13 cellular contexts compared by ENCODE assay signal in genomic region chr4:82984459-82984858, GRCh38. TPM values are rescaled to one million over a fixed set of nuclear protein-coding genes. Genes with fewer than 3 reads are reported as not detected.
DNase-seq lines count a peak whose midpoint lies in the region; ATAC-seq and TF ChIP-seq lines count a peak whose summit lies in the region.
"Had no signal": no experiment of that assay in that cellular context is flagged by ENCODE, and none has a peak within 500 bp of the region (broad histone marks: within the 10 kb centered on the region; RNA-seq: fewer than 3 reads in every experiment).

No MANE protein-coding gene starts in this region.

- DNase-seq in stimulated activated CD4-positive, alpha-beta T cell treated with anti-CD3 and anti-CD28 coated beads, Interleukin-4, amount 100 ng/mL, for 48 hours (ENCODE audit: low read depth in 2 of 2) = peak; percentile 3 to 7
- no peak for DNase-seq in stimulated activated CD4-positive, alpha-beta T cell treated with anti-CD3 and anti-CD28 coated beads, Interleukin-4, amount 100 ng/mL, for 1 hour
- DNase-seq in RPMI7951 (ENCODE audit: low read depth) (peak; percentile 75), epithelial cell of proximal tubule (ENCODE audit: low read depth) (peak; percentile 7), C1 segment of cervical spinal cord (lab: John Stamatoyannopoulos, UW) (no peak)
- DNase-seq in effector memory CD4-positive, alpha-beta T cell = no peak
- DNase-seq: activated CD8-positive, alpha-beta memory T cell treated with anti-CD3 and anti-CD28 coated beads, Interleukin-2, amount 50 U/mL, for 4 hours; effector CD4-positive, alpha-beta T cell; NCI-H1092 had no signal

- H3K9me3 ChIP-seq in effector memory CD4-positive, alpha-beta T cell (ENCODE audit: control insufficient read depth, low read length) = no peaks in the 10 kb centered on the region

- H3K4me1 ChIP-seq in effector memory CD4-positive, alpha-beta T cell (ENCODE audit: control insufficient read depth, insufficient read depth, low read length, poor library complexity, severe bottlenecking) = no peaks in the 10 kb centered on the region

- no peak overlapping the region for H3K4me3 ChIP-seq in epithelial cell of proximal tubule (ENCODE audit: low read depth, low read length)
- H3K4me3 ChIP-seq in effector memory CD4-positive, alpha-beta T cell (ENCODE audit: insufficient read depth, low read depth, low read length, poor library complexity, severe bottlenecking) = no peak overlapping the region
- H3K4me3 ChIP-seq: skin epidermis had no signal

- no peaks in the 10 kb centered on the region for H3K27me3 ChIP-seq in effector memory CD4-positive, alpha-beta T cell (replicated peaks; ENCODE audit: control insufficient read depth, insufficient read depth, low read length, poor library complexity, severe bottlenecking)

- no peak for TF ChIP-seq CTCF in epithelial cell of proximal tubule (conservative IDR thresholded peaks at IDR 0.05; ENCODE audit: low read depth, low read length)

- peaks cover 3% of the 10 kb centered on the region for H3K36me3 ChIP-seq in effector memory CD4-positive, alpha-beta T cell (ENCODE audit: control insufficient read depth, insufficient read depth, low read length)

- ATAC-seq in GM18520 (IDR thresholded peaks at IDR 0.05; ENCODE audit: unreplicated experiment) = no peak
- ATAC-seq in HG03520 (IDR thresholded peaks at IDR 0.05; ENCODE audit: unreplicated experiment) = no peak
- ATAC-seq: Right ventricle myocardium inferior had no signal

- H3K27ac ChIP-seq in effector memory CD4-positive, alpha-beta T cell (ENCODE audit: insufficient read depth, low read length, poor library complexity, severe bottlenecking) = no peak overlapping the region
- H3K27ac ChIP-seq: skin epidermis had no signal

RNA-seq across cellular contexts. Expression of gene LIN54, which starts 26.2 kb away (rescaled TPM):
- 22.7 and 25.6 TPM in 2 replicates for total RNA-seq in RPMI7951 (2014; rRNA removed; shearing (Covaris generic))
- total RNA-seq in epithelial cell of proximal tubule = 8.4 and 14.7 TPM in 2 replicates

RNA-seq across cellular contexts. Expression of gene COPS4, which starts 50.5 kb away (rescaled TPM):
- 133 and 136 TPM in 2 replicates for total RNA-seq in RPMI7951 (2014; rRNA removed; shearing (Covaris generic))
- 27.0 and 68.5 TPM in 2 replicates for total RNA-seq in epithelial cell of proximal tubule

Comparison
In these comparisons a context has a peak if more than half of its experiments do, and no peak if none do; other contexts are left out.
1. DNase-seq: peak in stimulated activated CD4-positive, alpha-beta T cell treated with anti-CD3 and anti-CD28 coated beads, Interleukin-4, amount 100 ng/mL, for 48 hours (2 of 2), RPMI7951 (single experiment) and epithelial cell of proximal tubule (single experiment); none in stimulated activated CD4-positive, alpha-beta T cell treated with anti-CD3 and anti-CD28 coated beads, Interleukin-4, amount 100 ng/mL, for 1 hour (single experiment), C1 segment of cervical spinal cord (0 of 14) and effector memory CD4-positive, alpha-beta T cell (0 of 3).